Comparison of ENCODE assay signal across 21 cellular contexts in genomic region chr9:113707953-113708695, GRCh38.
"Had no signal": no experiment of that assay in that cellular context is flagged by ENCODE, and none has a peak within 500 bp of the region (broad histone marks: within the 10 kb centered on the region; RNA-seq: fewer than 3 reads in every experiment).

No MANE protein-coding gene starts in this region.

- H3K4me1 ChIP-seq: gastrocnemius medialis, right atrium auricular region, suprapubic skin had no signal

- H3K4me1 Mint-ChIP-seq: brain, T-cell had no signal

- ATAC-seq: activated T-cell treated with anti-CD3 and anti-CD28 coated beads, Interleukin-2, amount 50 U/mL, for 72 hours; gastrocnemius medialis; heart right ventricle; left colon; naive thymus-derived CD4-positive, alpha-beta T cell; stimulated activated naive CD8-positive, alpha-beta T cell treated with anti-CD3 and anti-CD28 coated beads, Interleukin-15, Interleukin-2, amounts not matched to agents 100 U/mL and 50 U/mL, for 24 hours; T-cell had no signal

- H3K27ac ChIP-seq: coronary artery, gastrocnemius medialis, heart right ventricle, neutrophil, right atrium auricular region, SK-N-MC, suprapubic skin had no signal

- H3K27me3 ChIP-seq: gastrocnemius medialis, heart right ventricle, right atrium auricular region, suprapubic skin had no signal

- H3K4me3 Mint-ChIP-seq: activated naive CD8-positive, alpha-beta T cell; activated T-cell treated with anti-CD3 and anti-CD28 coated beads, Interleukin-2, amount 50 U/mL, for 72 hours; brain; naive thymus-derived CD4-positive, alpha-beta T cell; T-cell had no signal

- H3K36me3 ChIP-seq: gastrocnemius medialis, heart right ventricle, neutrophil, right atrium auricular region, suprapubic skin had no signal

- H3K27ac Mint-ChIP-seq: activated naive CD8-positive, alpha-beta T cell; activated T-cell treated with anti-CD3 and anti-CD28 coated beads, Interleukin-2, amount 50 U/mL, for 72 hours; brain; T-cell had no signal

- H3K36me3 Mint-ChIP-seq: activated naive CD8-positive, alpha-beta T cell; brain; naive thymus-derived CD4-positive, alpha-beta T cell; T-cell had no signal

- H3K4me3 ChIP-seq: coronary artery, gastrocnemius medialis, heart right ventricle, right atrium auricular region, SK-N-MC, smooth muscle cell, suprapubic skin had no signal

- DNase-seq: activated CD4-positive, CD25-positive, alpha-beta regulatory T cell treated with anti-CD3 and anti-CD28 coated beads, Interleukin-2, amount 50 U/mL, for 72 hours; activated gamma-delta T cell treated with Interleukin-2 at 50 U/mL for 16 hours; activated T-cell treated with anti-CD3 and anti-CD28 coated beads, Interleukin-2, amount 50 U/mL, for 72 hours; amniotic stem cell; central memory CD4-positive, alpha-beta T cell; effector CD8-positive, alpha-beta T cell; gastrocnemius medialis; heart right ventricle; left colon; naive thymus-derived CD4-positive, alpha-beta T cell; stimulated activated naive CD8-positive, alpha-beta T cell treated with anti-CD3 and anti-CD28 coated beads, Interleukin-15, Interleukin-2, amounts not matched to agents 100 U/mL and 50 U/mL, for 24 hours; T-cell; T-helper 9 cell had no signal

- H3K9me3 ChIP-seq: gastrocnemius medialis, neutrophil, right atrium auricular region, suprapubic skin had no signal
